ENCODE assay signal across 24 cellular contexts in the genomic region with DNA sequence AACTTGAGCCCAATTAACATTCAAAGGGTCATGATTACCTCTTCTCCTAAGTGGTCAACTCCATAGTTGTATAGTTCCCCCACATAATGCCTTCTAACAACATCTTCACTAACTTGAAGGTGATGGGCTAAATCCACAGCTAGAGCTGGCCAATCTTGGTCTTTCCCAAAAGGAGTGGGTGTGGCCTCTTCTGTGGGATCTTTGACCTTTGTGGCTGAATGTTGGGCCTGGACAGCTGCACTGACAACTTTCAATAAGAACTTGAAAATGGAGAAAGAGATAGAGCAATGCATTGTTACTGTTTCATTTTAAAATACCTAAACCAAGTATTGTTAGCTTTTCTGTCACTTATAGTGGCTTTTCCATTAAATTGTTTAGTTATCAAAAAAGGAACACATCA.
"Had no signal": no experiment of that assay in that cellular context is flagged by ENCODE, and none has a peak within 500 bp of the region (broad histone marks: within the 10 kb centered on the region; RNA-seq: fewer than 3 reads in every experiment).

No MANE protein-coding gene starts in this region.

- H3K27ac Mint-ChIP-seq: activated naive CD4-positive, alpha-beta T cell treated with anti-CD3 and anti-CD28 coated beads, Interleukin-2, amount 50 U/mL, for 24 hours; activated T-helper 1 cell treated with anti-CD3 and anti-CD28 coated beads, Interleukin-12 subunit alpha, Interleukin-12 subunit beta, Interleukin-2, Interleukin-4 antibody, amounts not matched to agents 30 ng/mL and 10 ng/mL and 1 ng/mL, durations not matched to agents 14 hours and 24 hours and 36 hours had no signal

- H3K27ac ChIP-seq: WERI-Rb-1 had no signal

- H3K4me3 Mint-ChIP-seq: activated naive CD4-positive, alpha-beta T cell treated with anti-CD3 and anti-CD28 coated beads, Interleukin-2, amount 50 U/mL, for 24 hours; activated T-helper 1 cell treated with anti-CD3 and anti-CD28 coated beads, Interleukin-12 subunit alpha, Interleukin-12 subunit beta, Interleukin-2, Interleukin-4 antibody, amounts not matched to agents 30 ng/mL and 10 ng/mL and 1 ng/mL, durations not matched to agents 14 hours and 24 hours and 36 hours; brain; central memory CD8-positive, alpha-beta T cell had no signal

- DNase-seq: activated CD4-positive, alpha-beta T cell treated with anti-CD3 and anti-CD28 coated beads for 4 hours; activated CD4-positive, alpha-beta T cell treated with anti-CD3 and anti-CD28 coated beads, Interleukin-2, amount 50 U/mL, for 4 hours; activated CD8-positive, alpha-beta memory T cell treated with anti-CD3 and anti-CD28 coated beads for 24 hours; activated effector memory CD4-positive, alpha-beta T cell treated with Interleukin-2 at 50 U/mL for 16 hours; activated naive CD4-positive, alpha-beta T cell; amygdala; IMR-90; KG1; NCI-H1092; NCI-H1694; NCI-H2029; NCI-H2107; NCI-H2171 treated with DMSO at 0.1 percent for 48 hours; NCI-H345; NCI-H510A; NCI-H526 treated with DMSO at 0.1 percent for 48 hours; PC-3; SHP77; T-helper 1 cell; WERI-Rb-1 had no signal

- H3K27me3 Mint-ChIP-seq: activated naive CD4-positive, alpha-beta T cell treated with anti-CD3 and anti-CD28 coated beads, Interleukin-2, amount 50 U/mL, for 24 hours; brain; central memory CD8-positive, alpha-beta T cell had no signal

- H3K9me3 Mint-ChIP-seq: activated naive CD4-positive, alpha-beta T cell treated with anti-CD3 and anti-CD28 coated beads, Interleukin-2, amount 50 U/mL, for 24 hours; activated T-helper 1 cell treated with anti-CD3 and anti-CD28 coated beads, Interleukin-12 subunit alpha, Interleukin-12 subunit beta, Interleukin-2, Interleukin-4 antibody, amounts not matched to agents 30 ng/mL and 10 ng/mL and 1 ng/mL, durations not matched to agents 14 hours and 24 hours and 36 hours; brain; central memory CD8-positive, alpha-beta T cell had no signal
